ENCODE assay signal across 13 cellular contexts in the genomic region with DNA sequence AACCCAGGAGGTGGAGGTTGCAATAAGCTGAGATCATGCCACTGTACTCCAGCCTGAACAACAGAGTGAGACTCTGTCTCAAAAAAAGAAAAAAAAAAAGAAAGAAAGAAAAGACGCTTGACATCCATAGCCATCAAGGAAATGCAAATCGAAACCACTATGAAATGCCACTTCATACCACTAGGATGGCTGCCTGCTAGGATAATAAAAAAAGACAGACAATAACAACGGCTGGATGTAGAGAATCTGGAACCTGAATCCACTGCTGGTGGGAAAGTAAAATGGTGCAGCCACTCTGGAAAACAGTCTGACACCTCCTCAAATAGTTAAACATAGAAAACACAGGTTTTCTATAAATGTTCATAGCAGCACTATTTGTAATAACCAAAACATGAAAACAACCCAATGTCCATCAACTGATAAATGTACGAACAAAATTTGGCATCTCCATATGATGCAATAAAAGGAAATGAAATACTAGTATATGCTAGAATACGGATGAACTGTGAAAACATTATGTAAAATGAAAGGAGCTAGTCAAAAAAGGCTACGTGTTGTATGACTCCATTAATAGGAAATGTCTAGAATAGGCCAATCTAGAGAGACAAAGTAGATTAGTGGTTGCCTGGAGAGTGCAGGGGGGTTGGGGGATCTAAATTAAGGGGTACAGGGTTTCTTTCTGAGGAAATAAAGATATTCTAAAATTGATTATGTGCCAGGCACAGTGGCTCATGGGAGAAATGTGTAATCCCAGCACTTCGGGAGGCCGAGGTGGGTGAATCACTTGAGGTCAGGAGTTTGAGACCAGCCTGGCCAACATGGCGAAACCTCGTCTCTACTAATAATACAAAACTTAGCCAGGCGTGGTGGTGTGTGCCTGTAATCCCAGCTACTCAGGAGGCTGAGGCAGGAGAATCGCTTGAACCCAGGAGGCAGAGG. TPM values are rescaled to one million over a fixed set of nuclear protein-coding genes. Genes with fewer than 3 reads are reported as not detected.
A peak's percentile ranks its signal among the peaks of the same experiment; 100 is the strongest.
DNase-seq lines count a peak whose midpoint lies in the region; ATAC-seq and TF ChIP-seq lines count a peak whose summit lies in the region.
"Had no signal": no experiment of that assay in that cellular context is flagged by ENCODE, and none has a peak within 500 bp of the region (broad histone marks: within the 10 kb centered on the region; RNA-seq: fewer than 3 reads in every experiment).

No MANE protein-coding gene starts in this region.

- TF ChIP-seq CTCF in CD4-positive, alpha-beta T cell (IDR thresholded peaks at IDR 0.05), result no peak
- 0 out of 3 replicates have a peak, but pooled peaks have one; percentile 15 for TF ChIP-seq CTCF in H9 (conservative IDR thresholded peaks at IDR 0.05)
- TF ChIP-seq CTCF in brain microvascular endothelial cell (IDR thresholded peaks at IDR 0.05; ENCODE audit: low read depth, low read length, missing control alignments), result peak; percentile 18
- TF ChIP-seq CTCF in osteoblast (IDR thresholded peaks at IDR 0.05; ENCODE audit: extremely low read depth, low read depth, low read length), result peak; percentile 6
- TF ChIP-seq CTCF in left lung (IDR thresholded peaks at IDR 0.05), result no peak

- no peak overlapping the region for H4K91ac ChIP-seq in H9 (ENCODE audit: insufficient read length, low read depth, low read length)

- DNase-seq in CD4-positive, alpha-beta T cell, result no peak
- no peak for DNase-seq in H9
- DNase-seq in brain microvascular endothelial cell, result peak; percentile 42
- DNase-seq in osteoblast (ENCODE audit: insufficient read length, low spot score, missing footprints), result no peak
- no peak for DNase-seq in effector CD4-positive, alpha-beta T cell
- DNase-seq in left lung, result no peak
- no peak for DNase-seq in C1 segment of cervical spinal cord (lab: John Stamatoyannopoulos, UW)
- DNase-seq: activated CD4-positive, alpha-beta T cell treated with anti-CD3 and anti-CD28 coated beads, Interleukin-2, amount 50 U/mL, for 4 hours; MV-4-11; NCI-H774 had no signal

- no peaks in the 10 kb centered on the region for H3K27me3 ChIP-seq in CD4-positive, alpha-beta T cell (ENCODE audit: control insufficient read depth, insufficient read depth, low read length)
- H3K27me3 ChIP-seq in H9 (ENCODE audit: insufficient read depth, low read length) (no peaks in the 10 kb centered on the region), brain microvascular endothelial cell (replicated peaks) (no peaks in the 10 kb centered on the region), osteoblast (ENCODE audit: insufficient read depth, low read length) (no peaks in the 10 kb centered on the region), left lung (no peaks in the 10 kb centered on the region)
- H3K27me3 ChIP-seq: ascending aorta had no signal

- H3K4me2 ChIP-seq in H9 (ENCODE audit: insufficient read depth, insufficient read length, low read length) (no peak overlapping the region), osteoblast (ENCODE audit: insufficient read depth, low read length) (no peak overlapping the region)

- POLR2A ChIA-PET in CD4-positive, alpha-beta T cell (lab: Charles Lee), result no interaction called here

- H2BK15ac ChIP-seq in H9 (ENCODE audit: low read depth, low read length), result no peak overlapping the region

- H3K4me1 ChIP-seq in H9 (ENCODE audit: insufficient read depth, low read length), result no peaks in the 10 kb centered on the region; the same call in 1 of the 2 replicates
- peaks cover 35% of the 10 kb centered on the region for H3K4me1 ChIP-seq in osteoblast (ENCODE audit: insufficient read depth, low read length)
- peaks cover 20 to 49% of the 10 kb centered on the region in 2 donors for H3K4me1 ChIP-seq in left lung

- no peak overlapping the region for H2BK12ac ChIP-seq in H9 (ENCODE audit: insufficient read length, low read depth, low read length)

- no peak overlapping the region for H4K8ac ChIP-seq in H9 (replicated peaks; ENCODE audit: insufficient read length, low read depth, low read length)

- no peak overlapping the region for H2AK5ac ChIP-seq in H9 (ENCODE audit: insufficient read length, low read length)

- in situ Hi-C loops in brain microvascular endothelial cell (cut with HindIII; ENCODE audit: low pct_ligation_motif_present, low sequenced_read_pairs), result no loop called here

- no peak overlapping the region for H3K4me3 ChIP-seq in brain microvascular endothelial cell (ENCODE audit: low read depth, low read length)
- no peak overlapping the region for H3K4me3 ChIP-seq in osteoblast (ENCODE audit: insufficient read depth, low read length)
- no peak overlapping the region for H3K4me3 ChIP-seq in left lung
- H3K4me3 ChIP-seq: ascending aorta had no signal

- intact Hi-C loops in CD4-positive, alpha-beta T cell (cut with DNase I, micrococcal nuclease), result no loop called here
- intact Hi-C loops in left lung (cut with DNase I), result no loop called here

- H2AFZ ChIP-seq in H9 (ENCODE audit: low read length) (no peak overlapping the region), osteoblast (ENCODE audit: low read length) (no peak overlapping the region)

- H3K23me2 ChIP-seq in H9 (ENCODE audit: insufficient read length, low read depth, low read length, poor library complexity, severe bottlenecking), result no peaks in the 10 kb centered on the region

- H3K4me3 Mint-ChIP-seq in CD4-positive, alpha-beta T cell, result no peak overlapping the region
- H3K4me3 Mint-ChIP-seq in H9, result no peak overlapping the region

- H3K27ac Mint-ChIP-seq in CD4-positive, alpha-beta T cell, result peak overlapping the region; percentile 13
- H3K27ac Mint-ChIP-seq in H9, result no peak overlapping the region

- no peak overlapping the region for H3K18ac ChIP-seq in H9 (ENCODE audit: insufficient read length, low read depth, low read length)

- H3K79me2 ChIP-seq in H9 (ENCODE audit: insufficient read depth, low read length), result no peaks in the 10 kb centered on the region; the same call in 1 of the 2 replicates
- peaks cover 80% of the 10 kb centered on the region for H3K79me2 ChIP-seq in osteoblast (ENCODE audit: insufficient read depth, low read length)

- peaks cover 14% of the 10 kb centered on the region for H3K36me3 ChIP-seq in brain microvascular endothelial cell (replicated peaks)
- peaks cover 45% of the 10 kb centered on the region for H3K36me3 ChIP-seq in osteoblast (ENCODE audit: insufficient read depth, low read length)
- peaks cover 0 to 60% of the 10 kb centered on the region in 2 donors for H3K36me3 ChIP-seq in left lung

- no peak overlapping the region for H3K4ac ChIP-seq in H9 (ENCODE audit: low read depth, low read length)

- CTCF ChIA-PET in CD4-positive, alpha-beta T cell (lab: Charles Lee), result no interaction called here

- no peak overlapping the region for H3K56ac ChIP-seq in H9 (ENCODE audit: insufficient read length, low read depth, low read length)

- H3K79me1 ChIP-seq in H9 (ENCODE audit: insufficient read depth, low read depth, low read length, poor library complexity, severe bottlenecking), result peaks cover 15% of the 10 kb centered on the region

- H2BK20ac ChIP-seq in H9 (ENCODE audit: low read depth, low read length, poor library complexity, severe bottlenecking), result no peak overlapping the region

- H3K23ac ChIP-seq in H9 (ENCODE audit: insufficient read length, low read depth, low read length), result no peak overlapping the region

- H3K14ac ChIP-seq in H9 (ENCODE audit: insufficient read depth, low read length), result no peak overlapping the region

- H4K5ac ChIP-seq in H9 (ENCODE audit: insufficient read length, low read depth, low read length), result no peak overlapping the region

- no peaks in the 10 kb centered on the region for H3K9me3 ChIP-seq in CD4-positive, alpha-beta T cell (ENCODE audit: control insufficient read depth, low read length)
- no peaks in the 10 kb centered on the region for H3K9me3 ChIP-seq in H9 (ENCODE audit: control insufficient read depth, low read depth, low read length)
- H3K9me3 ChIP-seq in osteoblast (ENCODE audit: low read depth, low read length), result no peaks in the 10 kb centered on the region
- no peaks in the 10 kb centered on the region for H3K9me3 ChIP-seq in left lung
- H3K9me3 ChIP-seq: ascending aorta had no signal

- no peak overlapping the region for H2BK120ac ChIP-seq in H9 (ENCODE audit: low read depth, low read length, poor library complexity, severe bottlenecking)

- H3K4me1 Mint-ChIP-seq in CD4-positive, alpha-beta T cell (ENCODE audit: low read depth), result peaks cover 20% of the 10 kb centered on the region
- peaks cover 13 to 15% of the 10 kb centered on the region in 2 experiments for H3K4me1 Mint-ChIP-seq in H9

- H3K36me3 Mint-ChIP-seq in CD4-positive, alpha-beta T cell (ENCODE audit: low read depth), result peaks cover 63% of the 10 kb centered on the region
- peaks cover 20 to 57% (median 41%) of the 10 kb centered on the region in 3 experiments; a peak in 6 of 7 replicates for H3K36me3 Mint-ChIP-seq in H9 (ENCODE audit: insufficient read depth in 1 of 3, low read depth in 3 of 3)

- H4K20me1 ChIP-seq in H9 (ENCODE audit: control insufficient read depth, insufficient read depth, insufficient read length) (no peaks in the 10 kb centered on the region), osteoblast (ENCODE audit: insufficient read depth, low read length) (peaks cover 30% of the 10 kb centered on the region)

- no peaks in the 10 kb centered on the region for H3K9me3 Mint-ChIP-seq in CD4-positive, alpha-beta T cell
- H3K9me3 Mint-ChIP-seq in H9, result no peaks in the 10 kb centered on the region

- H3K27ac ChIP-seq in CD4-positive, alpha-beta T cell (ENCODE audit: low read depth, low read length), result no peak overlapping the region
- no peak overlapping the region for H3K27ac ChIP-seq in H9 (ENCODE audit: insufficient read length, low read depth, low read length)
- peak overlapping the region; percentile 78 for H3K27ac ChIP-seq in brain microvascular endothelial cell
- H3K27ac ChIP-seq in osteoblast (ENCODE audit: low read depth, low read length), result peak overlapping the region; percentile 85
- H3K27ac ChIP-seq in left lung, result peak overlapping the region in 1 of 2 donors; percentile 38

- no peak for ATAC-seq in CD4-positive, alpha-beta T cell (ENCODE audit: poor library complexity)
- ATAC-seq in left lung (no peak), GM21825 (IDR thresholded peaks at IDR 0.05; ENCODE audit: unreplicated experiment) (no peak)
- ATAC-seq: esophagus mucosa had no signal

- no peak overlapping the region for H2BK5ac ChIP-seq in H9 (ENCODE audit: insufficient read length, low read length)

- no peak overlapping the region for H3T11ph ChIP-seq in H9 (ENCODE audit: low read length)

- no CpG with 5 or more reads among the region's 12 CpGs for WGBS in H9 (ENCODE audit: extremely low coverage, insufficient read length, low lambda C conversion rate)

- no peaks in the 10 kb centered on the region for H3K27me3 Mint-ChIP-seq in CD4-positive, alpha-beta T cell
- H3K27me3 Mint-ChIP-seq in H9 (ENCODE audit: low read depth), result no peaks in the 10 kb centered on the region

- no peak overlapping the region for H3K9ac ChIP-seq in H9 (ENCODE audit: extremely low read depth, insufficient read length, low read length)

RNA-seq across cellular contexts. Expression of gene WSB2, which starts 9.7 kb away (rescaled TPM):
- 10 to 100 TPM; 12.0 to 13.4 TPM for total RNA-seq in CD4-positive, alpha-beta T cell
- 58.6 and 61.4 TPM in 2 replicates for total RNA-seq in H9 (2021)
- total RNA-seq in osteoblast, result 97.2 and 119 TPM in 2 replicates
- 100 to 1,000 TPM; 107 to 129 TPM for total RNA-seq in left lung

RNA-seq across cellular contexts. Expression of gene RFC5, which starts 34.7 kb away (rescaled TPM):
- total RNA-seq in CD4-positive, alpha-beta T cell, result 1 to 10 TPM; 8.7 to 9.1 TPM
- total RNA-seq in H9 (2021) (47.2 and 50.4 TPM in 2 replicates), osteoblast (8.3 and 10.0 TPM in 2 replicates), left lung (10 to 100 TPM; 12.1 to 14.1 TPM)

RNA-seq across cellular contexts. Expression of gene VSIG10, which starts 52.6 kb away (rescaled TPM):
- total RNA-seq in CD4-positive, alpha-beta T cell, result 1 to 10 TPM; 2.2 TPM
- total RNA-seq in H9 (2021), result 89.6 and 97.4 TPM in 2 replicates
- 26.5 and 30.4 TPM in 2 replicates for total RNA-seq in osteoblast
- total RNA-seq in left lung, result 10 to 100 TPM; 32.4 to 39.2 TPM

Comparison
In these comparisons a context has a peak if more than half of its experiments do, and no peak if none do; other contexts are left out.
1. H3K27ac ChIP-seq: peak in brain microvascular endothelial cell (single experiment) and osteoblast (single experiment); none in CD4-positive, alpha-beta T cell (single experiment) and H9 (single experiment).
2. CTCF ChIP-seq: peak in H9 (single experiment), brain microvascular endothelial cell (single experiment) and osteoblast (single experiment); none in CD4-positive, alpha-beta T cell (single experiment) and left lung (0 of 2).